20 cellular contexts compared by ENCODE assay signal in genomic region chr11:120462825-120463224, GRCh38. TPM values are rescaled to one million over a fixed set of nuclear protein-coding genes. Genes with fewer than 3 reads are reported as not detected.
"Had no signal": no experiment of that assay in that cellular context is flagged by ENCODE, and none has a peak within 500 bp of the region (broad histone marks: within the 10 kb centered on the region; RNA-seq: fewer than 3 reads in every experiment).

No MANE protein-coding gene starts in this region.

- ATAC-seq: Panc1, Right ventricle myocardium inferior, SK-N-SH treated with all-trans-retinoic acid at 6 μM for 48 hours had no signal

- H3K9me3 ChIP-seq: MG63, SJCRH30 had no signal

- H3K27ac ChIP-seq: SJCRH30 had no signal

- DNase-seq: Karpas-422, KG1, MG63, NCI-H1092, NCI-H1436, NCI-H187, NCI-H2029, NCI-H2081 treated with DMSO at 0.1 percent for 48 hours, NCI-H2171 treated with DMSO at 0.1 percent for 48 hours, NCI-H345, NCI-H446 treated with DMSO at 0.1 percent for 48 hours, NCI-H510A treated with DMSO at 0.1 percent for 48 hours, NCI-H82, SHP77 treated with DMSO at 0.1 percent for 48 hours, SJCRH30 had no signal

- H3K4me3 ChIP-seq: MG63, SJCRH30 had no signal

- H3K4me1 ChIP-seq: SJCRH30 had no signal

- H3K27me3 ChIP-seq: MG63, SJCRH30 had no signal

RNA-seq across cellular contexts. Expression of gene GRIK4, which starts 48.7 kb away (rescaled TPM):
- total RNA-seq: HT-29, Right ventricle myocardium inferior, RPMI7951, SJCRH30 had no signal
